19 cellular contexts compared by ENCODE assay signal in genomic region chr1:17342014-17342441, GRCh38. TPM values are rescaled to one million over a fixed set of nuclear protein-coding genes. Genes with fewer than 3 reads are reported as not detected.
A peak's percentile ranks its signal among the peaks of the same experiment; 100 is the strongest.
DNase-seq lines count a peak whose midpoint lies in the region; ATAC-seq and TF ChIP-seq lines count a peak whose summit lies in the region.
"Had no signal": no experiment of that assay in that cellular context is flagged by ENCODE, and none has a peak within 500 bp of the region (broad histone marks: within the 10 kb centered on the region; RNA-seq: fewer than 3 reads in every experiment).

No MANE protein-coding gene starts in this region.

- no peaks in the 10 kb centered on the region for H3K4me1 Mint-ChIP-seq in endodermal cell
- H3K4me1 Mint-ChIP-seq: B cell had no signal

- H3K4me3 ChIP-seq in endodermal cell (ENCODE audit: low read length) (no peak overlapping the region), neutrophil (ENCODE audit: low read depth in 1 of 2, low read length in 1 of 2) (no peak overlapping the region)
- H3K4me3 ChIP-seq: HAP-1, K562 had no signal

- DNase-seq in D341Med (ENCODE audit: low spot score) (peak; percentile 9), endodermal cell (peak; percentile 38), SHP77 (lab: John Stamatoyannopoulos, UW) (no peak), DMS153 treated with DMSO at 0.1 percent for 48 hours (lab: John Stamatoyannopoulos, UW; ENCODE audit: unreplicated experiment) (no peak)
- DNase-seq: Caco-2; CD4-positive, alpha-beta T cell; DMS153; DMS79 treated with DMSO at 0.1 percent for 48 hours; GF-D8; IMR-90 had no signal

- H3K4me1 ChIP-seq in endodermal cell (ENCODE audit: control insufficient read depth, insufficient read depth, low read length) (no peaks in the 10 kb centered on the region), neutrophil (ENCODE audit: control insufficient read depth in 1 of 2, insufficient read depth in 1 of 2, low read depth in 1 of 2, low read length in 1 of 2) (no peaks in the 10 kb centered on the region)
- H3K4me1 ChIP-seq: Caco-2, HAP-1 had no signal

- H3K36me3 Mint-ChIP-seq in endodermal cell (ENCODE audit: low read depth): no peaks in the 10 kb centered on the region

- no peaks in the 10 kb centered on the region for H3K27me3 Mint-ChIP-seq in endodermal cell (ENCODE audit: insufficient read depth)

- H3K36me3 ChIP-seq in endodermal cell (ENCODE audit: control insufficient read depth, insufficient read depth, low read length) (no peaks in the 10 kb centered on the region), neutrophil (peaks cover 100% of the 10 kb centered on the region)
- H3K36me3 ChIP-seq: HAP-1 had no signal

- no peaks in the 10 kb centered on the region for H3K9me3 ChIP-seq in endodermal cell (ENCODE audit: control insufficient read depth, low read length)
- H3K9me3 ChIP-seq in neutrophil: no peaks in the 10 kb centered on the region
- H3K9me3 ChIP-seq: Caco-2 had no signal

- no peak overlapping the region for H3K27ac ChIP-seq in endodermal cell (ENCODE audit: low read depth, low read length)
- H3K27ac ChIP-seq in neutrophil: peak overlapping the region; percentile 56
- H3K27ac ChIP-seq: C4-2B had no signal

- no peak for TF ChIP-seq CTCF in endodermal cell (conservative IDR thresholded peaks at IDR 0.05)
- TF ChIP-seq CTCF in neutrophil (IDR thresholded peaks at IDR 0.05): no peak

- H3K9me3 Mint-ChIP-seq in endodermal cell: peaks cover 23% of the 10 kb centered on the region

- H3K27ac Mint-ChIP-seq in endodermal cell: no peak overlapping the region
- H3K27ac Mint-ChIP-seq: B cell; CD4-positive, alpha-beta T cell had no signal

- WGBS in endodermal cell (ENCODE audit: insufficient coverage in 1 of 2, insufficient read length in 1 of 2), 2 experiments: 92% methylated on average over 17 of the region's 17 CpGs; no CpG with 5 or more reads in 1 of the 2 experiments

- no peak overlapping the region for H3K4me3 Mint-ChIP-seq in endodermal cell
- H3K4me3 Mint-ChIP-seq: B cell; CD4-positive, alpha-beta T cell had no signal

- ATAC-seq in HG02642 (IDR thresholded peaks at IDR 0.05; ENCODE audit: poor library complexity, unreplicated experiment) (no peak), HG03520 (IDR thresholded peaks at IDR 0.05; ENCODE audit: unreplicated experiment) (no peak)
- ATAC-seq: K562 had no signal

- H3K9ac ChIP-seq in endodermal cell (ENCODE audit: extremely low read depth, low read length, poor library complexity, severe bottlenecking): no peak overlapping the region

- H3K27me3 ChIP-seq in endodermal cell (ENCODE audit: control insufficient read depth, insufficient read depth, low read length, poor library complexity, severe bottlenecking) (no peaks in the 10 kb centered on the region), neutrophil (no peaks in the 10 kb centered on the region)

RNA-seq across cellular contexts. Expression of gene PADI6, which starts 30.0 kb away (rescaled TPM):
- total RNA-seq in endodermal cell: not detected
- polyA plus RNA-seq in endodermal cell (2013, experiment 1 of 2): not detected
- not detected for polyA plus RNA-seq in endodermal cell (2013, experiment 2 of 2)
- total RNA-seq: A172; B cell; Caco-2; CD4-positive, alpha-beta T cell; H4; IMR-90; K562 had no signal
- polyA plus RNA-seq: IMR-90, K562 had no signal

RNA-seq across cellular contexts. Expression of gene PADI4, which starts 34.0 kb away (rescaled TPM):
- not detected for total RNA-seq in endodermal cell
- not detected for polyA plus RNA-seq in endodermal cell (2013, experiment 1 of 2)
- not detected for polyA plus RNA-seq in endodermal cell (2013, experiment 2 of 2)
- total RNA-seq: Caco-2, IMR-90 had no signal
- polyA plus RNA-seq: IMR-90 had no signal

Comparison
In these comparisons a context has a peak if more than half of its experiments do, and no peak if none do; other contexts are left out.
1. DNase-seq: peak in D341Med (single experiment) and endodermal cell (single experiment); none in SHP77 (0 of 2) and DMS153 treated with DMSO at 0.1 percent for 48 hours (single experiment).